8 cellular contexts compared by ENCODE assay signal in genomic region chr11:118251858-118252652, GRCh38. TPM values are rescaled to one million over a fixed set of nuclear protein-coding genes. Genes with fewer than 3 reads are reported as not detected.
A peak's percentile ranks its signal among the peaks of the same experiment; 100 is the strongest.
DNase-seq lines count a peak whose midpoint lies in the region; ATAC-seq, FAIRE-seq and TF ChIP-seq lines count a peak whose summit lies in the region.

A gene with protein sequence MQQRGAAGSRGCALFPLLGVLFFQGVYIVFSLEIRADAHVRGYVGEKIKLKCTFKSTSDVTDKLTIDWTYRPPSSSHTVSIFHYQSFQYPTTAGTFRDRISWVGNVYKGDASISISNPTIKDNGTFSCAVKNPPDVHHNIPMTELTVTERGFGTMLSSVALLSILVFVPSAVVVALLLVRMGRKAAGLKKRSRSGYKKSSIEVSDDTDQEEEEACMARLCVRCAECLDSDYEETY (minus strand): TSS chr11:118252365. CDS start chr11:118252294, 71 bp downstream.

- ATAC-seq in GM18861 (IDR thresholded peaks at IDR 0.05; ENCODE audit: unreplicated experiment) = peak; percentile 72
- ATAC-seq in HG03280 (IDR thresholded peaks at IDR 0.05; ENCODE audit: unreplicated experiment) = peak; percentile 84
- ATAC-seq in HG02840 (IDR thresholded peaks at IDR 0.05; ENCODE audit: low FRiP score, unreplicated experiment) = no peak

- H3K27ac ChIP-seq in kidney (ENCODE audit: low read depth in 2 of 2, low read length in 2 of 2) = peak within 1 kb of the TSS; percentile 74 to 84

- H3K4me1 ChIP-seq in kidney (ENCODE audit: control insufficient read depth in 1 of 2, insufficient read depth in 1 of 2, low read depth in 1 of 2, low read length in 2 of 2) = no peaks in the 10 kb centered on the region

- peak; percentile 6 for FAIRE-seq in kidney (lab: Jason Lieb, UNC)

- H3K4me3 ChIP-seq in choroid plexus epithelial cell (ENCODE audit: low read depth, low read length) (peak within 1 kb of the TSS; percentile 82), kidney (ENCODE audit: low read length in 2 of 2) (peak within 1 kb of the TSS; percentile 86 to 91)

- H3K9me3 ChIP-seq in kidney (ENCODE audit: control insufficient read depth in 1 of 2, low read length in 2 of 2) = no peaks in the 10 kb centered on the region

- intact Hi-C loops in kidney (cut with DNase I) = no loop called here

- no peaks in the 10 kb centered on the region for H3K36me3 ChIP-seq in kidney (ENCODE audit: control insufficient read depth in 1 of 2, insufficient read depth in 2 of 2, low read length in 2 of 2)

- DNase-seq in NCI-H460 (ENCODE audit: extremely low read depth, low read depth) (peak; percentile 68), choroid plexus epithelial cell (ENCODE audit: low read depth) (peak; percentile 67), kidney (peak; percentile 91)
- DNase-seq in activated CD4-positive, alpha-beta T cell treated with anti-CD3 and anti-CD28 coated beads for 4 hours = peak; percentile 87 to 88
- peak; percentile 71 to 76 (median 72) for DNase-seq in stimulated activated CD4-positive, alpha-beta T cell treated with anti-CD3 and anti-CD28 coated beads, Interleukin-12 subunit alpha, Interleukin-12 subunit beta, amount 100 ng/mL, for 48 hours (ENCODE audit: low read depth in 2 of 3, low spot score in 1 of 3)

- TF ChIP-seq CTCF in choroid plexus epithelial cell (conservative IDR thresholded peaks at IDR 0.05; ENCODE audit: low read depth, low read length) (no peak), kidney (IDR thresholded peaks at IDR 0.05; ENCODE audit: borderline replicate concordance, extremely low read depth, insufficient read depth) (no peak)

- peak within 1 kb of the TSS; percentile 43 to 45 for H3K9ac ChIP-seq in kidney (ENCODE audit: low read length in 2 of 2)

RNA-seq across cellular contexts. Expression of the gene that starts here (rescaled TPM):
- 3.4 and 3.6 TPM in 2 replicates for total RNA-seq in NCI-H460 (2014; rRNA removed; shearing (Covaris generic))
- polyA plus RNA-seq in NCI-H460 (2014; cell fraction: nucleus; rRNA removed) = 2.1 and 2.2 TPM in 2 replicates
- total RNA-seq in kidney = 10.0 TPM
- polyA plus RNA-seq in kidney (ENCODE audit: insufficient read depth, low read depth, low replicate concordance) = 1.7 TPM
